ENCODE assay signal across 8 cellular contexts in genomic region chr4:25233737-25234389, GRCh38. TPM values are rescaled to one million over a fixed set of nuclear protein-coding genes. Genes with fewer than 3 reads are reported as not detected.
A peak's percentile ranks its signal among the peaks of the same experiment; 100 is the strongest.
DNase-seq lines count a peak whose midpoint lies in the region; ATAC-seq, FAIRE-seq and TF ChIP-seq lines count a peak whose summit lies in the region.

PI4K2B (plus strand) TSS chr4:25234033; CDS start chr4:25234164, 131 bp downstream.

- H3K9me3 ChIP-seq in adipocyte (ENCODE audit: control insufficient read depth, low read length) (peaks cover 14% of the 10 kb centered on the region), upper lobe of right lung (no peaks in the 10 kb centered on the region)

- H3K27me3 ChIP-seq in adipocyte (replicated peaks; ENCODE audit: control insufficient read depth, insufficient read depth, low read length) (no peaks in the 10 kb centered on the region), upper lobe of right lung (no peaks in the 10 kb centered on the region)

- intact Hi-C loops in cardiac septum (cut with DNase I) = loop anchor here (1.0 to 5.0 kb wide), 4 partner anchors 73 to 257 kb away; partner anchors contain the start of genes ANAPC4 and ZCCHC4
- intact Hi-C loops in posterior vena cava (cut with DNase I) = loop anchor here in 1 of 2 donors (10.0 kb wide), 1 partner anchor 59 kb away; no protein-coding TSS in a partner anchor
- intact Hi-C loops in upper lobe of right lung (cut with DNase I) = no loop called here

- H3K4me3 ChIP-seq in adipocyte (ENCODE audit: low read length) (peak within 1 kb of the TSS; percentile 89), upper lobe of right lung (peak within 1 kb of the TSS; percentile 95)

- TF ChIP-seq CTCF in upper lobe of right lung (IDR thresholded peaks at IDR 0.05) = no peak

- H3K36me3 ChIP-seq in adipocyte (ENCODE audit: control insufficient read depth, insufficient read depth, low read length, severe bottlenecking) = no peaks in the 10 kb centered on the region
- H3K36me3 ChIP-seq in upper lobe of right lung = no peaks in the 10 kb centered on the region

- FAIRE-seq in GM12891 (lab: Jason Lieb, UNC) = peak; percentile 98

- TF ChIP-seq POLR2A in GM12891 (IDR thresholded peaks at IDR 0.05; ENCODE audit: low read depth, low read length) = peak; percentile 82

- peaks cover 16% of the 10 kb centered on the region for H3K4me1 ChIP-seq in adipocyte (ENCODE audit: control insufficient read depth, insufficient read depth, low read length)
- peaks cover 13% of the 10 kb centered on the region for H3K4me1 ChIP-seq in upper lobe of right lung

- peak within 1 kb of the TSS; percentile 96 for H3K27ac ChIP-seq in upper lobe of right lung

- ATAC-seq in HG02798 (IDR thresholded peaks at IDR 0.05; ENCODE audit: poor library complexity, unreplicated experiment) (peak; percentile 86), upper lobe of right lung (peak; percentile 96)

- H3K9ac ChIP-seq in adipocyte (ENCODE audit: low read length) = peak within 1 kb of the TSS; percentile 93

- peak; percentile 77 for DNase-seq in GM12891 (ENCODE audit: insufficient read length, low spot score)
- peak; percentile 93 for DNase-seq in NCI-H1436 (lab: John Stamatoyannopoulos, UW)
- DNase-seq in T follicular helper cell (ENCODE audit: low read depth) = peak; percentile 90
- peak; percentile 95 for DNase-seq in adipocyte (ENCODE audit: low read depth)
- DNase-seq in cardiac septum (ENCODE audit: low spot score) = peak; percentile 96
- DNase-seq in posterior vena cava (ENCODE audit: low spot score) = peak; percentile 96
- DNase-seq in upper lobe of right lung = peak; percentile 96

TF ChIP-seq in GM12891, 5 proteins besides CTCF, POLR2A, EP300 and RAD21:
- TF ChIP-seq SPI1 (IDR thresholded peaks at IDR 0.05; ENCODE audit: low read depth, low read length) (no peak), TAF1 (IDR thresholded peaks at IDR 0.05; ENCODE audit: low read depth, low read length) (peak; percentile 20; the same call in 1 of the 2 replicates), PAX5 (IDR thresholded peaks at IDR 0.05; ENCODE audit: insufficient read depth, low read length, severe bottlenecking) (peak; percentile 4), POLR2AphosphoS5 (IDR thresholded peaks at IDR 0.05; ENCODE audit: low read depth, low read length) (peak; percentile 84), POU2F2 (IDR thresholded peaks at IDR 0.05; ENCODE audit: low read depth, low read length) (peak; percentile 68; the same call in 1 of the 2 replicates)
TF ChIP-seq in GM12891: peak in this region for 4.

RNA-seq across cellular contexts. Expression of gene PI4K2B, which starts in this region (rescaled TPM):
- polyA plus RNA-seq in GM12891 (2012; ENCODE audit: low read depth, missing spikeins) = 20.3 TPM
- total RNA-seq in cardiac septum (3.4 TPM), posterior vena cava (10 to 100 TPM; 11.5 to 24.4 TPM), upper lobe of right lung (21.8 TPM)

Comparison
In these comparisons a context has a peak if more than half of its experiments do, and no peak if none do; other contexts are left out.
1. Peak in every context shown above with its lines: DNase-seq, ATAC-seq, H3K4me3 ChIP-seq and H3K27ac ChIP-seq.